Comparison of ENCODE assay signal across 7 cellular contexts in the genomic region with DNA sequence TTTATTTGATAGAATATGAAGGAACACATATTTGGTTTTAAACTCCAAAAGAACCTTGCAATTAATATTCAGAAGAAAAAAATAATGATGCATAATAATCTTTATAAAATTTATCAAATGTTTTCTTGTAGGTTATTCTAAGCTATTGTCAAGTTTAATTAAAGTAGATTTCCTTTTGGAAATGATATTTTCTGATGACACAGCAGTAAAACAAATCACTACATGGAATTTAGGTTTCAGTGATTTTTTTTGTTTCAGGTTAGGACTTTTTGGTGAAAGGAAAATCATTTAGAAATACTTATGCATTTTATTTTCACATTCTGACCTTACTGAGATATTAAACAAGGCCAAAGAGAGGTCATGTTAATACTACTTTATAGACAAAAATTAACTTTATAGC.
"Had no signal": no experiment of that assay in that cellular context is flagged by ENCODE, and none has a peak within 500 bp of the region (broad histone marks: within the 10 kb centered on the region; RNA-seq: fewer than 3 reads in every experiment).

No MANE protein-coding gene starts in this region.

- H3K27ac ChIP-seq: GM23248, HL-60 had no signal

- DNase-seq: GM23248, GOT3, H9, HCEC 1CT, KG1 had no signal

- H3K9ac ChIP-seq: GM23248 had no signal

- H3K4me3 ChIP-seq: GM23248 had no signal

- H2AFZ ChIP-seq: GM23248 had no signal

- FAIRE-seq: H54 had no signal
